In genomic region chr17:41655611-41656111, GRCh38 we compare ENCODE assay signal across 11 cellular contexts. TPM values are rescaled to one million over a fixed set of nuclear protein-coding genes. Genes with fewer than 3 reads are reported as not detected.
DNase-seq lines count a peak whose midpoint lies in the region; ATAC-seq, FAIRE-seq and TF ChIP-seq lines count a peak whose summit lies in the region.
"Had no signal": no experiment of that assay in that cellular context is flagged by ENCODE, and none has a peak within 500 bp of the region (broad histone marks: within the 10 kb centered on the region; RNA-seq: fewer than 3 reads in every experiment).

No MANE protein-coding gene starts in this region.

- CTCF ChIA-PET in K562 (lab: Yijun Ruan, JAX; ENCODE audit: low intra/inter-chr PET ratio), result interaction anchor here (1.0 kb wide), 1 partner anchor 105 kb away, joined by 3 read pairs; no protein-coding TSS in a partner anchor

- no peak overlapping the region for H2AFZ ChIP-seq in K562 (ENCODE audit: low read depth, low read length)

- TF ChIP-seq RAD21 in K562 (CRISPR knock-in tag; conservative IDR thresholded peaks at IDR 0.05 in 1 of 2, IDR thresholded peaks at IDR 0.05 in 1 of 2), result no peak

- WGBS in K562 (ENCODE audit: insufficient coverage, low coverage, missing lambda C conversion rate), result 11% methylated on average over 18 of the region's 18 CpGs

- ATAC-seq in K562 (peak; percentile 31; the same call in 2 of the 3 replicates), SK-N-SH treated with all-trans-retinoic acid at 6 μM for 48 hours (no peak)

- no peak for TF ChIP-seq POLR2A in K562 (conservative IDR thresholded peaks at IDR 0.05)

- POLR2A ChIA-PET in K562 (lab: Yijun Ruan, JAX), result interaction anchor here (0.6 to 0.9 kb wide), 5 partner anchors 22 to 1285 kb away, joined by 3 read pairs; no protein-coding TSS in a partner anchor

- BruUV-seq in K562 (replicated peaks; lab: Mats Ljungman, UMichigan), result no TSS peak

- H3K4me2 ChIP-seq in K562 (ENCODE audit: insufficient read depth, low read length), result no peak overlapping the region
- H3K4me2 ChIP-seq: BLaER1 had no signal

- no peaks in the 10 kb centered on the region for H3K36me3 ChIP-seq in K562 (ENCODE audit: control insufficient read depth, insufficient read depth, low read length)
- no peaks in the 10 kb centered on the region for H3K36me3 ChIP-seq in muscle layer of duodenum (ENCODE audit: control insufficient read depth in 1 of 2, insufficient read depth in 2 of 2, low read length in 2 of 2)
- H3K36me3 ChIP-seq: BLaER1, thoracic aorta had no signal

- no peak overlapping the region for H3K4me3 ChIP-seq in K562
- H3K4me3 ChIP-seq in muscle layer of duodenum (ENCODE audit: low read depth in 1 of 2, low read length in 2 of 2), result no peak overlapping the region
- H3K4me3 ChIP-seq in foreskin fibroblast (ENCODE audit: low read depth in 1 of 2, low read length in 2 of 2), result no peak overlapping the region
- H3K4me3 ChIP-seq: BLaER1, thoracic aorta had no signal

- no peak for FAIRE-seq in K562 (lab: Jason Lieb, UNC)

- no peak overlapping the region for H3K27ac ChIP-seq in K562 (ENCODE audit: extremely low read depth, low read depth, low read length)
- peak overlapping the region; percentile 87 for H3K27ac ChIP-seq in muscle layer of duodenum (ENCODE audit: low read length)
- H3K27ac ChIP-seq: BLaER1, thoracic aorta had no signal

- H3K9ac ChIP-seq in K562 (ENCODE audit: insufficient read depth in 1 of 2, low read depth in 2 of 2, low read length in 2 of 2), result peak overlapping the region in 1 of 2 experiments; percentile 19; a peak in 2 of 4 replicates
- H3K9ac ChIP-seq: BLaER1 had no signal

- peak; percentile 77 for DNase-seq in ELF-1 (ENCODE audit: low read depth, low spot score)
- DNase-seq in K562 (ENCODE audit: extremely low read depth in 1 of 4, low spot score in 3 of 4), result no peak
- no peak for DNase-seq in foreskin fibroblast
- no peak for DNase-seq in GM13977 (ENCODE audit: low spot score)
- DNase-seq: activated B cell treated with CpG ODN at 0.5 μM for 24 hours, NCI-H1436 had no signal

- 0 out of 2 replicates have a peak, but pooled peaks cover 3% of the 10 kb centered on the region for H4K20me1 ChIP-seq in K562 (replicated peaks; ENCODE audit: control insufficient read depth, insufficient read depth, low read length)
- H4K20me1 ChIP-seq: BLaER1 had no signal

- in situ Hi-C loops in K562 (cut with MboI), result loop anchor here (25.0 kb wide), 1 partner anchor 1043 kb away; no protein-coding TSS in a partner anchor
- in situ Hi-C loops in GM13977 (cut with MboI; ENCODE audit: low pct_unique_long_range_greater_than_20kb, low sequenced_read_pairs, unreplicated experiment), result loop anchor here (25.0 kb wide), 1 partner anchor 743 kb away; no protein-coding TSS in a partner anchor

- TF ChIP-seq CTCF in K562 (IDR thresholded peaks at IDR 0.05 in 2 of 3, conservative IDR thresholded peaks at IDR 0.05 in 1 of 3; ENCODE audit: insufficient read depth in 2 of 3, low read depth in 1 of 3, low read length in 3 of 3) (no peak), foreskin fibroblast (IDR thresholded peaks at IDR 0.05; ENCODE audit: low read depth, low read length) (no peak), GM13977 (IDR thresholded peaks at IDR 0.05; ENCODE audit: extremely low read depth, insufficient read depth, missing control alignments) (no peak)

- peaks cover 0 to 48% of the 10 kb centered on the region in 2 experiments; a peak in 2 of 5 replicates for H3K4me1 ChIP-seq in K562 (replicated peaks in 1 of 2; ENCODE audit: control insufficient read depth in 2 of 2, insufficient read depth in 2 of 2, low read length in 2 of 2)
- peaks cover 0 to 7% of the 10 kb centered on the region in 2 donors for H3K4me1 ChIP-seq in muscle layer of duodenum (ENCODE audit: control insufficient read depth in 1 of 2, insufficient read depth in 2 of 2, low read length in 2 of 2)

- intact Hi-C loops in K562 (cut with micrococcal nuclease), result no loop called here

- no peaks in the 10 kb centered on the region for H3K9me1 ChIP-seq in K562 (ENCODE audit: control insufficient read depth, insufficient read depth, low read length)

- H3K27me3 ChIP-seq in K562 (ENCODE audit: control insufficient read depth in 2 of 2, insufficient read depth in 2 of 2, low read length in 2 of 2) (peaks cover 2 to 20% of the 10 kb centered on the region in 2 experiments; a peak in 2 of 5 replicates), muscle layer of duodenum (ENCODE audit: low read depth, low read length) (no peaks in the 10 kb centered on the region)
- H3K27me3 ChIP-seq: BLaER1 had no signal

- no peak for TF ChIP-seq EP300 in K562 (IDR thresholded peaks at IDR 0.05; ENCODE audit: low read length)

- no peaks in the 10 kb centered on the region for H3K9me3 ChIP-seq in K562 (replicated peaks; ENCODE audit: control insufficient read depth, insufficient read depth, low read depth, low read length)
- H3K9me3 ChIP-seq in muscle layer of duodenum (ENCODE audit: control insufficient read depth in 1 of 2, low read length in 2 of 2), result no peaks in the 10 kb centered on the region
- H3K9me3 ChIP-seq: BLaER1, thoracic aorta had no signal

- H3K79me2 ChIP-seq in K562 (ENCODE audit: control insufficient read depth, insufficient read depth, low read length), result no peaks in the 10 kb centered on the region

RNA-seq across cellular contexts. Expression of gene KRT17, which starts 31.3 kb away (rescaled TPM):
- total RNA-seq in K562 (2011; cell fraction: chromatin; rRNA removed; ENCODE audit: low replicate concordance), result not detected in 2 replicates
- total RNA-seq in K562 (2011; cell fraction: nucleolus; rRNA removed), result not detected in 2 replicates
- total RNA-seq in K562 (2011; cell fraction: nucleoplasm; rRNA removed), result not detected in 2 replicates
- total RNA-seq in K562 (2014; rRNA removed) (0.23 TPM in 1 of 2 replicates, not detected in the other), K562 (2014; rRNA removed; fragmentation: Illumina TruSeq; extraction: Trizol) (not detected in 2 replicates), K562 (2015; rRNA removed; fragmentation: Illumina TruSeq; extraction: Trizol) (not detected in 2 replicates), K562 (2021) (not detected in 2 replicates)
- polyA plus RNA-seq in K562 (2011; rRNA removed) (0.16 and 0.25 TPM in 2 replicates), K562 (2014; fragmentation: Illumina TruSeq; extraction: Trizol) (not detected in 2 replicates), K562 (2014; fragmentation: Nextera tagmentation; extraction: Ambion mirVana) (not detected), K562 (2014; rRNA removed) (not detected in 2 replicates)
- not detected in 2 replicates for polyA plus RNA-seq in K562 (2011; cell fraction: cytosol; rRNA removed)
- 0.18 TPM in 1 of 2 replicates, not detected in the other for polyA plus RNA-seq in K562 (2011; cell fraction: nucleus; rRNA removed)
- polyA plus RNA-seq in K562 (2012), result 0.44 TPM in 1 of 2 replicates, not detected in the other
- not detected in 2 replicates for polyA minus RNA-seq in K562 (2011; rRNA and poly(A)+ RNA removed)
- 10.2 and 35.5 TPM in 2 replicates for polyA minus RNA-seq in K562 (2011; cell fraction: cytosol; rRNA and poly(A)+ RNA removed)
- 3.6 and 8.2 TPM in 2 replicates for polyA minus RNA-seq in K562 (2011; cell fraction: nucleus; rRNA and poly(A)+ RNA removed)
- total RNA-seq: activated B cell treated with CpG ODN at 0.5 μM for 24 hours had no signal

RNA-seq across cellular contexts. Expression of gene EIF1, which starts 33.0 kb away (rescaled TPM):
- total RNA-seq in K562 (2011; cell fraction: chromatin; rRNA removed; ENCODE audit: low replicate concordance), result 298 and 342 TPM in 2 replicates
- total RNA-seq in K562 (2011; cell fraction: nucleolus; rRNA removed), result 197 and 220 TPM in 2 replicates
- 315 and 402 TPM in 2 replicates for total RNA-seq in K562 (2011; cell fraction: nucleoplasm; rRNA removed)
- 81.3 and 85.7 TPM in 2 replicates for total RNA-seq in K562 (2014; rRNA removed)
- total RNA-seq in K562 (2014; rRNA removed; fragmentation: Illumina TruSeq; extraction: Trizol), result 95.4 and 115 TPM in 2 replicates
- 67.0 and 77.8 TPM in 2 replicates for total RNA-seq in K562 (2015; rRNA removed; fragmentation: Illumina TruSeq; extraction: Trizol)
- 880 and 965 TPM in 2 replicates for total RNA-seq in K562 (2021)
- 255 and 320 TPM in 2 replicates for polyA plus RNA-seq in K562 (2011; rRNA removed)
- 104 and 119 TPM in 2 replicates for polyA plus RNA-seq in K562 (2011; cell fraction: cytosol; rRNA removed)
- 247 and 265 TPM in 2 replicates for polyA plus RNA-seq in K562 (2011; cell fraction: nucleus; rRNA removed)
- 675 and 2,132 TPM in 2 replicates for polyA plus RNA-seq in K562 (2012)
- polyA plus RNA-seq in K562 (2014; fragmentation: Illumina TruSeq; extraction: Trizol), result 612 and 683 TPM in 2 replicates
- polyA plus RNA-seq in K562 (2014; fragmentation: Nextera tagmentation; extraction: Ambion mirVana), result 1,000 to 10,000 TPM; 1,018 to 1,204 TPM
- 236 and 297 TPM in 2 replicates for polyA plus RNA-seq in K562 (2014; rRNA removed)
- polyA minus RNA-seq in K562 (2011; rRNA and poly(A)+ RNA removed), result 97.5 and 123 TPM in 2 replicates
- 123 and 125 TPM in 2 replicates for polyA minus RNA-seq in K562 (2011; cell fraction: cytosol; rRNA and poly(A)+ RNA removed)
- polyA minus RNA-seq in K562 (2011; cell fraction: nucleus; rRNA and poly(A)+ RNA removed), result 139 and 151 TPM in 2 replicates

RNA-seq across cellular contexts. Expression of gene KRT16, which starts 43.1 kb away (rescaled TPM):
- total RNA-seq in K562 (2011; cell fraction: chromatin; rRNA removed; ENCODE audit: low replicate concordance), result not detected in 2 replicates
- total RNA-seq in K562 (2011; cell fraction: nucleolus; rRNA removed), result not detected in 2 replicates
- total RNA-seq in K562 (2011; cell fraction: nucleoplasm; rRNA removed), result not detected in 2 replicates
- total RNA-seq in K562 (2014; rRNA removed), result not detected in 2 replicates
- total RNA-seq in K562 (2014; rRNA removed; fragmentation: Illumina TruSeq; extraction: Trizol), result not detected in 2 replicates
- total RNA-seq in K562 (2015; rRNA removed; fragmentation: Illumina TruSeq; extraction: Trizol), result not detected in 2 replicates
- not detected in 2 replicates for total RNA-seq in K562 (2021)
- 0.04 TPM in 1 of 2 replicates, not detected in the other for polyA plus RNA-seq in K562 (2011; rRNA removed)
- not detected in 2 replicates for polyA plus RNA-seq in K562 (2011; cell fraction: cytosol; rRNA removed)
- polyA plus RNA-seq in K562 (2011; cell fraction: nucleus; rRNA removed), result not detected in 2 replicates
- polyA plus RNA-seq in K562 (2012), result not detected in 2 replicates
- polyA plus RNA-seq in K562 (2014; fragmentation: Illumina TruSeq; extraction: Trizol), result not detected in 2 replicates
- polyA plus RNA-seq in K562 (2014; fragmentation: Nextera tagmentation; extraction: Ambion mirVana), result not detected
- not detected in 2 replicates for polyA plus RNA-seq in K562 (2014; rRNA removed)
- polyA minus RNA-seq in K562 (2011; rRNA and poly(A)+ RNA removed), result not detected in 2 replicates
- polyA minus RNA-seq in K562 (2011; cell fraction: cytosol; rRNA and poly(A)+ RNA removed), result not detected in 2 replicates
- not detected in 2 replicates for polyA minus RNA-seq in K562 (2011; cell fraction: nucleus; rRNA and poly(A)+ RNA removed)
- total RNA-seq: activated B cell treated with CpG ODN at 0.5 μM for 24 hours had no signal

RNA-seq across cellular contexts. Expression of gene GAST, which starts 56.5 kb away (rescaled TPM):
- not detected in 2 replicates for total RNA-seq in K562 (2011; cell fraction: chromatin; rRNA removed; ENCODE audit: low replicate concordance)
- not detected in 2 replicates for total RNA-seq in K562 (2011; cell fraction: nucleolus; rRNA removed)
- total RNA-seq in K562 (2011; cell fraction: nucleoplasm; rRNA removed), result not detected in 2 replicates
- total RNA-seq in K562 (2014; rRNA removed) (not detected in 2 replicates), K562 (2014; rRNA removed; fragmentation: Illumina TruSeq; extraction: Trizol) (not detected in 2 replicates), K562 (2015; rRNA removed; fragmentation: Illumina TruSeq; extraction: Trizol) (not detected in 2 replicates), K562 (2021) (not detected in 2 replicates)
- polyA plus RNA-seq in K562 (2011; rRNA removed) (not detected in 2 replicates), K562 (2014; fragmentation: Illumina TruSeq; extraction: Trizol) (not detected in 2 replicates), K562 (2014; fragmentation: Nextera tagmentation; extraction: Ambion mirVana) (not detected), K562 (2014; rRNA removed) (not detected in 2 replicates)
- not detected in 2 replicates for polyA plus RNA-seq in K562 (2011; cell fraction: cytosol; rRNA removed)
- polyA plus RNA-seq in K562 (2011; cell fraction: nucleus; rRNA removed), result not detected in 2 replicates
- not detected in 2 replicates for polyA plus RNA-seq in K562 (2012)
- not detected in 2 replicates for polyA minus RNA-seq in K562 (2011; rRNA and poly(A)+ RNA removed)
- not detected in 2 replicates for polyA minus RNA-seq in K562 (2011; cell fraction: cytosol; rRNA and poly(A)+ RNA removed)
- not detected in 2 replicates for polyA minus RNA-seq in K562 (2011; cell fraction: nucleus; rRNA and poly(A)+ RNA removed)
- total RNA-seq: activated B cell treated with CpG ODN at 0.5 μM for 24 hours, skeletal muscle tissue, thoracic aorta had no signal
